In the genomic region with DNA sequence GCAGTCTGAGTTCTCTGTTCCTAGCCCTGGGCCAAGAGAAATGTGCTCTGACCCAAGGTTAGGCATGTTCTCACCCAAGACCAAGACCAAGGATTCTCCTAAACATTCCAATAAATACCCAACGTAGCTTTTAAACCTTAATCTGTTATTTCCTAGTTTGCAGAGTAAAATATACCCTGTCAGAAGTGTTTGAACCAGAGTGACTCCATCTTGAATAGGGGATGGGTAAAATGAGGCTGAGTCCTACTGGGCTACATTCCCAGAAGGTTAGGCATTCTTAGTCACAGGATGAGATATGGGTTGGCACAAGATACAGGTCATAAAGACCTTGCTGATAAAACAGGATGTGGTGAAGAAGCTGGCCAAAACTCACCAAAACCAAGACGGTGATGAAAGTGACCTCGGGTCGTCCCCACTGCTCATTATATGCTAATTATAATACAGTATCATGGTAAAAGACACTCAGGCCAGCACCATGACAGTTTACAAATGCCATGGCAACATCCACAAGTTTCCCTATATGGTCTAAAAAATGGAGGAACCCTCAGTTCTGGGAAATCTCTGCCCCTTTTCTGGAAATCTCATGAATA, we compare ENCODE assay signal across 1 cellular context.
A peak's percentile ranks its signal among the peaks of the same experiment; 100 is the strongest.
TF ChIP-seq lines count a peak whose summit lies in the region.

No MANE protein-coding gene starts in this region.

TF ChIP-seq in endothelial cell of umbilical vein, 7 proteins besides CTCF, POLR2A, EP300 and RAD21 (continued from another document):
- TF ChIP-seq POLR2AphosphoS5 (IDR thresholded peaks at IDR 0.05; ENCODE audit: insufficient read depth, low read depth, low read length) (peak; percentile 92), EZH2 (IDR thresholded peaks at IDR 0.05; ENCODE audit: borderline replicate concordance, low read depth, low read length, severe bottlenecking) (no peak), MYC (IDR thresholded peaks at IDR 0.05; ENCODE audit: low read depth, low read length) (no peak)
